ENCODE assay signal across 8 cellular contexts in genomic region chr12:55931780-55932545, GRCh38. TPM values are rescaled to one million over a fixed set of nuclear protein-coding genes. Genes with fewer than 3 reads are reported as not detected.
DNase-seq lines count a peak whose midpoint lies in the region; ATAC-seq and TF ChIP-seq lines count a peak whose summit lies in the region.

No MANE protein-coding gene starts in this region.

- H3K36me3 ChIP-seq in NT2/D1 (ENCODE audit: insufficient read depth, insufficient read length, low read length): peaks cover 10% of the 10 kb centered on the region
- H3K36me3 ChIP-seq in hepatocyte (replicated peaks; ENCODE audit: insufficient read depth, low read depth): no peaks in the 10 kb centered on the region

- no peaks in the 10 kb centered on the region for H4K20me1 ChIP-seq in hepatocyte (ENCODE audit: insufficient read depth, poor library complexity, severe bottlenecking)

- in situ Hi-C loops in astrocyte of the cerebellum (cut with HindIII; ENCODE audit: low sequenced_read_pairs): no loop called here

- DNase-seq in NCI-H345 (lab: John Stamatoyannopoulos, UW): peak; percentile 30
- no peak for DNase-seq in NCI-H345 treated with DMSO at 0.1 percent for 48 hours (lab: John Stamatoyannopoulos, UW; ENCODE audit: unreplicated experiment)
- DNase-seq in NT2/D1 (ENCODE audit: low read depth, low spot score): no peak
- DNase-seq in astrocyte of the cerebellum (ENCODE audit: low read depth): no peak
- peak; percentile 80 for DNase-seq in hepatocyte (ENCODE audit: low spot score)
- peak; percentile 83 for DNase-seq in posterior vena cava (ENCODE audit: low spot score)

- H3K4me3 ChIP-seq in NT2/D1 (ENCODE audit: insufficient read length, low read depth) (peak overlapping the region; percentile 66), astrocyte of the cerebellum (ENCODE audit: low read depth, low read length) (peak overlapping the region; percentile 68), hepatocyte (peak overlapping the region; percentile 69)

- peak overlapping the region; percentile 95 for H2AFZ ChIP-seq in hepatocyte

- ATAC-seq in GM21786 (IDR thresholded peaks at IDR 0.05; ENCODE audit: unreplicated experiment): no peak
- no peak for ATAC-seq in HG03095 (IDR thresholded peaks at IDR 0.05; ENCODE audit: unreplicated experiment)

- peak overlapping the region; percentile 97 for H3K27ac ChIP-seq in hepatocyte

- H3K79me2 ChIP-seq in hepatocyte: peaks cover 19% of the 10 kb centered on the region

- H3K27me3 ChIP-seq in NT2/D1 (ENCODE audit: insufficient read depth, insufficient read length) (peaks cover 35% of the 10 kb centered on the region), hepatocyte (no peaks in the 10 kb centered on the region)

- TF ChIP-seq CTCF in astrocyte of the cerebellum (IDR thresholded peaks at IDR 0.05; ENCODE audit: low read depth, low read length, missing control alignments) (no peak), hepatocyte (IDR thresholded peaks at IDR 0.05; ENCODE audit: poor library complexity) (no peak)

- H3K4me1 ChIP-seq in NT2/D1 (ENCODE audit: insufficient read depth, insufficient read length) (peaks cover 5% of the 10 kb centered on the region), hepatocyte (ENCODE audit: insufficient read depth) (peaks cover 40% of the 10 kb centered on the region)

- no peaks in the 10 kb centered on the region for H3K9me3 ChIP-seq in NT2/D1 (ENCODE audit: insufficient read depth, low read length)
- H3K9me3 ChIP-seq in hepatocyte (ENCODE audit: low read depth): no peaks in the 10 kb centered on the region

- peak overlapping the region; percentile 78 for H3K9ac ChIP-seq in NT2/D1 (ENCODE audit: insufficient read length, low read depth)

- intact Hi-C loops in posterior vena cava (cut with DNase I): loop anchor here in 1 of 2 donors (5.0 kb wide), 1 partner anchor 190 kb away; the partner anchor contains the start of gene GDF11

- WGBS in hepatocyte (ENCODE audit: low lambda C conversion rate, missing lambda C conversion rate): 2% methylated on average over 15 of the region's 60 CpGs

- H3K9me2 ChIP-seq in hepatocyte (replicated peaks; ENCODE audit: insufficient read depth): no peaks in the 10 kb centered on the region

- H3K4me2 ChIP-seq in hepatocyte: peak overlapping the region; percentile 96

RNA-seq across cellular contexts. Expression of gene DGKA, which starts 1.0 kb away (rescaled TPM):
- 25.3 and 27.0 TPM in 2 replicates for total RNA-seq in hepatocyte
- polyA plus RNA-seq in hepatocyte: 25.4 and 25.9 TPM in 2 replicates
- total RNA-seq in posterior vena cava: 10 to 100 TPM; 35.4 to 38.0 TPM

RNA-seq across cellular contexts. Expression of gene PYM1, which starts 4.3 kb away (rescaled TPM):
- total RNA-seq in hepatocyte: 33.7 and 44.5 TPM in 2 replicates
- polyA plus RNA-seq in hepatocyte: 39.9 and 51.1 TPM in 2 replicates
- total RNA-seq in posterior vena cava: 10 to 100 TPM; 18.6 to 19.6 TPM

RNA-seq across cellular contexts. Expression of gene PMEL, which starts 33.9 kb away (rescaled TPM):
- total RNA-seq in hepatocyte (8.6 and 15.3 TPM in 2 replicates), posterior vena cava (10 to 100 TPM in 1 of 2 donors, 1 to 10 TPM in 1; 5.0 to 26.1 TPM)
- 27.9 and 34.2 TPM in 2 replicates for polyA plus RNA-seq in hepatocyte

RNA-seq across cellular contexts. Expression of gene CDK2, which starts 34.7 kb away (rescaled TPM):
- total RNA-seq in hepatocyte (26.6 and 31.1 TPM in 2 replicates), posterior vena cava (10 to 100 TPM; 17.7 to 22.8 TPM)
- polyA plus RNA-seq in hepatocyte: 23.9 and 25.8 TPM in 2 replicates

RNA-seq across cellular contexts. Expression of gene RAB5B, which starts 41.9 kb away (rescaled TPM):
- total RNA-seq in hepatocyte (79.1 and 93.4 TPM in 2 replicates), posterior vena cava (100 to 1,000 TPM; 108 to 109 TPM)
- 101 and 103 TPM in 2 replicates for polyA plus RNA-seq in hepatocyte

Comparison
In these comparisons a context has a peak if more than half of its experiments do, and no peak if none do; other contexts are left out.
1. DNase-seq: peak in NCI-H345 (single experiment), hepatocyte (single experiment) and posterior vena cava (single experiment); none in NCI-H345 treated with DMSO at 0.1 percent for 48 hours (single experiment), NT2/D1 (single experiment) and astrocyte of the cerebellum (single experiment).
2. Peak in every context shown above with its lines, with median percentiles within 50 percentile points of each other: H3K4me3 ChIP-seq.